In genomic region chr6:105482227-105482839, GRCh38 we compare ENCODE assay signal across 9 cellular contexts.
DNase-seq lines count a peak whose midpoint lies in the region; ATAC-seq and TF ChIP-seq lines count a peak whose summit lies in the region.
"Had no signal": no experiment of that assay in that cellular context is flagged by ENCODE, and none has a peak within 500 bp of the region (broad histone marks: within the 10 kb centered on the region; RNA-seq: fewer than 3 reads in every experiment).

No MANE protein-coding gene starts in this region.

- ATAC-seq in HG02840 (IDR thresholded peaks at IDR 0.05; ENCODE audit: low FRiP score, unreplicated experiment), result no peak
- no peak for ATAC-seq in HG02678 (IDR thresholded peaks at IDR 0.05; ENCODE audit: unreplicated experiment)

- peaks cover 32% of the 10 kb centered on the region for H3K4me1 Mint-ChIP-seq in chondrocyte (ENCODE audit: low read depth)

- H3K27ac Mint-ChIP-seq in chondrocyte (ENCODE audit: unreplicated experiment), result no peak overlapping the region

- peaks cover 2% of the 10 kb centered on the region for H3K27me3 Mint-ChIP-seq in chondrocyte (ENCODE audit: low read depth)

- H3K4me3 Mint-ChIP-seq in chondrocyte (ENCODE audit: unreplicated experiment), result peak overlapping the region; percentile 14

- DNase-seq in EH (ENCODE audit: low read depth), result peak; percentile 65
- peak; percentile 40 for DNase-seq in NCI-H2227 (lab: John Stamatoyannopoulos, UW; ENCODE audit: unreplicated experiment)
- no peak for DNase-seq in chondrocyte (ENCODE audit: low spot score)
- DNase-seq in renal cortical epithelial cell (ENCODE audit: low read depth), result peak; percentile 63
- DNase-seq in GM19238 (ENCODE audit: insufficient read length, low spot score), result no peak
- no peak for DNase-seq in hippocampal formation (lab: John Stamatoyannopoulos, UW)
- DNase-seq: NCI-H2171 treated with DMSO at 0.1 percent for 48 hours had no signal

- no peak for TF ChIP-seq CTCF in chondrocyte (IDR thresholded peaks at IDR 0.05)

- H3K9me3 Mint-ChIP-seq in chondrocyte (ENCODE audit: low read depth), result peaks cover under 1% of the 10 kb centered on the region

- no peaks in the 10 kb centered on the region for H3K36me3 Mint-ChIP-seq in chondrocyte (ENCODE audit: low read depth)

Comparison
In these comparisons a context has a peak if more than half of its experiments do, and no peak if none do; other contexts are left out.
1. DNase-seq: peak in EH (single experiment), NCI-H2227 (single experiment) and renal cortical epithelial cell (single experiment); none in chondrocyte (single experiment), GM19238 (single experiment) and hippocampal formation (0 of 2).